ENCODE assay signal across 2 cellular contexts in genomic region chr1:90579212-90579802, GRCh38.
TF ChIP-seq lines count a peak whose summit lies in the region.

No MANE protein-coding gene starts in this region.

TF ChIP-seq in IMR-90, 13 proteins besides CTCF, POLR2A, EP300 and RAD21:
- no peak for TF ChIP-seq ELK1 (IDR thresholded peaks at IDR 0.05; ENCODE audit: borderline replicate concordance, low read depth, low read length)
- TF ChIP-seq USF2 (IDR thresholded peaks at IDR 0.05; ENCODE audit: low read depth, low read length) = no peak
- TF ChIP-seq RCOR1 (IDR thresholded peaks at IDR 0.05; ENCODE audit: insufficient replicate concordance, low read length) = no peak
- peak; percentile 30; the same call in 1 of the 2 replicates for TF ChIP-seq SMC3 (IDR thresholded peaks at IDR 0.05; ENCODE audit: low read depth, low read length)
- TF ChIP-seq BHLHE40 (IDR thresholded peaks at IDR 0.05; ENCODE audit: low read depth, low read length) = no peak
- TF ChIP-seq RFX5 (IDR thresholded peaks at IDR 0.05; ENCODE audit: low read depth, low read length) = no peak
- TF ChIP-seq CEBPB (IDR thresholded peaks at IDR 0.05; ENCODE audit: low read depth, low read length) = no peak
- no peak for TF ChIP-seq CHD1 (IDR thresholded peaks at IDR 0.05; ENCODE audit: low read depth, low read length)

TF ChIP-seq in H1, 55 proteins besides CTCF, POLR2A, EP300 and RAD21:
- TF ChIP-seq SP1 (IDR thresholded peaks at IDR 0.05; ENCODE audit: low read depth, low read length) = no peak
- TF ChIP-seq GABPA (IDR thresholded peaks at IDR 0.05; ENCODE audit: borderline replicate concordance, insufficient read depth, low read length) = no peak
- TF ChIP-seq CHD7 (IDR thresholded peaks at IDR 0.05; ENCODE audit: insufficient replicate concordance, low read length) = no peak
TF ChIP-seq in H1: peak in this region for 0.
